ENCODE assay signal across 8 cellular contexts in genomic region chr11:17013548-17014320, GRCh38. TPM values are rescaled to one million over a fixed set of nuclear protein-coding genes. Genes with fewer than 3 reads are reported as not detected.
DNase-seq lines count a peak whose midpoint lies in the region; ATAC-seq and TF ChIP-seq lines count a peak whose summit lies in the region.

No MANE protein-coding gene starts in this region.

- peaks cover 4% of the 10 kb centered on the region for H3K4me1 Mint-ChIP-seq in activated CD8-positive, alpha-beta T cell treated with anti-CD3 and anti-CD28 coated beads for 36 hours (ENCODE audit: low read depth)
- peaks cover 7% of the 10 kb centered on the region for H3K4me1 Mint-ChIP-seq in osteocyte (ENCODE audit: unreplicated experiment)

- no peaks in the 10 kb centered on the region for H3K9me3 Mint-ChIP-seq in activated CD8-positive, alpha-beta T cell treated with anti-CD3 and anti-CD28 coated beads for 36 hours
- no peaks in the 10 kb centered on the region for H3K9me3 Mint-ChIP-seq in osteocyte (ENCODE audit: unreplicated experiment)

- POLR2A ChIA-PET in AG04450 (lab: Yijun Ruan, JAX): no interaction called here
- POLR2A ChIA-PET in activated CD8-positive, alpha-beta T cell treated with anti-CD3 and anti-CD28 coated beads for 36 hours (lab: Charles Lee): no interaction called here

- no peaks in the 10 kb centered on the region; the same call in 1 of the 2 replicates for H3K9me3 ChIP-seq in AG04450 (ENCODE audit: control insufficient read depth, insufficient read depth, low read length)

- no peak overlapping the region for H3K4me3 Mint-ChIP-seq in activated CD8-positive, alpha-beta T cell treated with anti-CD3 and anti-CD28 coated beads for 36 hours
- peak overlapping the region; percentile 47 for H3K4me3 Mint-ChIP-seq in osteocyte (ENCODE audit: unreplicated experiment)

- no peaks in the 10 kb centered on the region for H3K36me3 Mint-ChIP-seq in activated CD8-positive, alpha-beta T cell treated with anti-CD3 and anti-CD28 coated beads for 36 hours (ENCODE audit: low read depth)
- peaks cover 1% of the 10 kb centered on the region for H3K36me3 Mint-ChIP-seq in osteocyte (ENCODE audit: unreplicated experiment)

- intact Hi-C loops in activated CD8-positive, alpha-beta T cell treated with anti-CD3 and anti-CD28 coated beads for 36 hours (cut with micrococcal nuclease): loop anchor here (5.0 kb wide), 1 partner anchor 44 kb away; no protein-coding TSS in a partner anchor

- CTCF ChIA-PET in AG04450 (lab: Charles Lee): no interaction called here
- CTCF ChIA-PET in activated CD8-positive, alpha-beta T cell treated with anti-CD3 and anti-CD28 coated beads for 36 hours (lab: Charles Lee): interaction anchor here (1.2 kb wide), 1 partner anchor 68 kb away, joined by 4 read pairs; no protein-coding TSS in a partner anchor

- H3K27me3 ChIP-seq in AG04450 (ENCODE audit: control insufficient read depth, insufficient read depth, low read length): peaks cover 49% of the 10 kb centered on the region

- no peak overlapping the region for H3K27ac Mint-ChIP-seq in activated CD8-positive, alpha-beta T cell treated with anti-CD3 and anti-CD28 coated beads for 36 hours
- no peak overlapping the region for H3K27ac Mint-ChIP-seq in osteocyte (ENCODE audit: unreplicated experiment)

- H3K27me3 Mint-ChIP-seq in activated CD8-positive, alpha-beta T cell treated with anti-CD3 and anti-CD28 coated beads for 36 hours: peaks cover 18% of the 10 kb centered on the region
- H3K27me3 Mint-ChIP-seq in osteocyte (ENCODE audit: unreplicated experiment): no peaks in the 10 kb centered on the region

- TF ChIP-seq CTCF in AG04450 (IDR thresholded peaks at IDR 0.05; ENCODE audit: low read depth, low read length) (no peak), fibroblast of the aortic adventitia (IDR thresholded peaks at IDR 0.05; ENCODE audit: insufficient read depth, low read length) (no peak), osteocyte (IDR thresholded peaks at IDR 0.05) (no peak)
- TF ChIP-seq CTCF in activated CD8-positive, alpha-beta T cell treated with anti-CD3 and anti-CD28 coated beads for 36 hours (IDR thresholded peaks at IDR 0.05): no peak

- H3K4me3 ChIP-seq in AG04450 (ENCODE audit: low read depth, low read length) (peak overlapping the region; percentile 18), fibroblast of the aortic adventitia (ENCODE audit: low read depth, low read length) (peak overlapping the region; percentile 25)

- ATAC-seq in HG02885 (IDR thresholded peaks at IDR 0.05; ENCODE audit: poor library complexity, unreplicated experiment): peak; percentile 34
- peak; percentile 57 for ATAC-seq in activated CD8-positive, alpha-beta T cell treated with anti-CD3 and anti-CD28 coated beads for 36 hours
- no peak for ATAC-seq in GM21526 (IDR thresholded peaks at IDR 0.05; ENCODE audit: low FRiP score, unreplicated experiment)
- no peak for ATAC-seq in GM19463 (IDR thresholded peaks at IDR 0.05; ENCODE audit: unreplicated experiment)

- DNase-seq in AG04450 (ENCODE audit: low read depth, low spot score): no peak
- DNase-seq in activated CD8-positive, alpha-beta T cell treated with anti-CD3 and anti-CD28 coated beads for 36 hours: peak; percentile 11
- DNase-seq in fibroblast of the aortic adventitia (ENCODE audit: low read depth): no peak
- DNase-seq in osteocyte (ENCODE audit: extremely low spot score, unreplicated experiment): no peak
- DNase-seq in hepatic stellate cell (ENCODE audit: low spot score): no peak

- no peak overlapping the region for H3K27ac ChIP-seq in AG04450 (ENCODE audit: low read depth, low read length)

RNA-seq across cellular contexts. Expression of gene PLEKHA7, which starts 0.5 kb away (rescaled TPM):
- 0.05 and 0.16 TPM in 2 replicates for polyA plus RNA-seq in AG04450 (2011; rRNA removed)
- 0.09 TPM in 1 of 2 replicates, not detected in the other for polyA minus RNA-seq in AG04450 (2011; rRNA and poly(A)+ RNA removed)
- 1 to 10 TPM; 6.0 to 6.6 TPM for total RNA-seq in activated CD8-positive, alpha-beta T cell treated with anti-CD3 and anti-CD28 coated beads for 36 hours
- total RNA-seq in fibroblast of the aortic adventitia (ENCODE audit: low replicate concordance): 0.09 and 0.57 TPM in 2 replicates
- 14.9 and 15.6 TPM in 2 replicates for total RNA-seq in osteocyte

Comparison
In these comparisons a context has a peak if more than half of its experiments do, and no peak if none do; other contexts are left out.
1. ATAC-seq: peak in HG02885 (single experiment) and activated CD8-positive, alpha-beta T cell treated with anti-CD3 and anti-CD28 coated beads for 36 hours (single experiment); none in GM21526 (single experiment) and GM19463 (single experiment).